In genomic region chr7:141276031-141276430, GRCh38 we compare ENCODE assay signal across 26 cellular contexts.
DNase-seq lines count a peak whose midpoint lies in the region; ATAC-seq, FAIRE-seq and TF ChIP-seq lines count a peak whose summit lies in the region.
"Had no signal": no experiment of that assay in that cellular context is flagged by ENCODE, and none has a peak within 500 bp of the region (broad histone marks: within the 10 kb centered on the region; RNA-seq: fewer than 3 reads in every experiment).

No MANE protein-coding gene starts in this region.

- intact Hi-C loops in adrenal gland (cut with DNase I): no loop called here

- no peak for FAIRE-seq in urothelium cell line (lab: Jason Lieb, UNC)
- FAIRE-seq: GM18507, GM19239 had no signal

- H3K4me1 ChIP-seq in adrenal gland (replicated peaks in 1 of 2): no peaks in the 10 kb centered on the region
- H3K4me1 ChIP-seq: gastroesophageal sphincter, prostate gland, tibial nerve had no signal

- no peaks in the 10 kb centered on the region for H3K9me3 ChIP-seq in adrenal gland (replicated peaks in 1 of 3)
- H3K9me3 ChIP-seq: gastroesophageal sphincter, prostate gland, tibial nerve had no signal

- DNase-seq in ELR (ENCODE audit: low read depth): peak; percentile 24
- DNase-seq in HT1080 (ENCODE audit: low read depth): peak; percentile 8
- DNase-seq in adrenal gland: peak in 5 of 7 donors; percentile 2 to 51 (median 22)
- peak; percentile 33 for DNase-seq in myocyte (ENCODE audit: low read depth)
- no peak for DNase-seq in NCI-H1092 (lab: John Stamatoyannopoulos, UW)
- DNase-seq in urothelium cell line (ENCODE audit: low spot score): no peak
- DNase-seq: activated CD8-positive, alpha-beta memory T cell treated with anti-CD3 and anti-CD28 coated beads, Interleukin-2, amount 50 U/mL, for 48 hours; activated CD8-positive, alpha-beta T cell treated with anti-CD3 and anti-CD28 coated beads for 36 hours; activated naive CD4-positive, alpha-beta T cell treated with anti-CD3 and anti-CD28 coated beads, Interleukin-2, amount 10 ng/mL, durations not matched to agents 7 days and 5 days; Calu3; dorsolateral prefrontal cortex; naive B cell; NCI-H1436; NCI-H2081; NCI-H524 treated with DMSO at 0.1 percent for 48 hours; SHP77 treated with DMSO at 0.1 percent for 48 hours; stimulated activated CD4-positive, alpha-beta T cell treated with anti-CD3 and anti-CD28 coated beads, Interleukin-4, amount 100 ng/mL, for 24 hours had no signal

- no peak for TF ChIP-seq POLR2A in adrenal gland (IDR thresholded peaks at IDR 0.05)

- WGBS in adrenal gland, 4 donors: 42 to 66% (median 55%) methylated on average over 4 of the region's 4 CpGs

- H3K4me3 ChIP-seq in adrenal gland: no peak overlapping the region
- H3K4me3 ChIP-seq: dorsolateral prefrontal cortex, gastroesophageal sphincter, prostate gland, tibial nerve had no signal

- H3K36me3 ChIP-seq in adrenal gland (replicated peaks in 1 of 2): no peaks in the 10 kb centered on the region
- H3K36me3 ChIP-seq: gastroesophageal sphincter, prostate gland, tibial nerve had no signal

- TF ChIP-seq CTCF in adrenal gland (IDR thresholded peaks at IDR 0.05): no peak

- H3K27ac ChIP-seq in adrenal gland: no peak overlapping the region
- H3K27ac ChIP-seq: dorsolateral prefrontal cortex, gastroesophageal sphincter, HL-60, KMS-11, prostate gland, tibial nerve had no signal

- no peaks in the 10 kb centered on the region for H3K27me3 ChIP-seq in adrenal gland
- H3K27me3 ChIP-seq: dorsolateral prefrontal cortex, gastroesophageal sphincter, tibial nerve had no signal

- no peak for ATAC-seq in HG02870 (IDR thresholded peaks at IDR 0.05; ENCODE audit: unreplicated experiment)
- ATAC-seq: activated CD8-positive, alpha-beta T cell treated with anti-CD3 and anti-CD28 coated beads for 36 hours; activated T-helper 17 cell treated with anti-CD3 and anti-CD28 coated beads, Interleukin-2, amount 50 U/mL, for 72 hours; gastroesophageal sphincter had no signal

Comparison
In these comparisons a context has a peak if more than half of its experiments do, and no peak if none do; other contexts are left out.
1. DNase-seq: peak in ELR (single experiment), HT1080 (single experiment), adrenal gland (5 of 7) and myocyte (single experiment); none in NCI-H1092 (single experiment) and urothelium cell line (single experiment).